ENCODE assay signal across 13 cellular contexts in genomic region chr17:1367351-1367745, GRCh38. TPM values are rescaled to one million over a fixed set of nuclear protein-coding genes. Genes with fewer than 3 reads are reported as not detected.
DNase-seq lines count a peak whose midpoint lies in the region; ATAC-seq lines count a peak whose summit lies in the region.
"Had no signal": no experiment of that assay in that cellular context is flagged by ENCODE, and none has a peak within 500 bp of the region (broad histone marks: within the 10 kb centered on the region; RNA-seq: fewer than 3 reads in every experiment).

No MANE protein-coding gene starts in this region.

- H3K4me3 Mint-ChIP-seq in T-helper 17 cell: no peak overlapping the region
- no peak overlapping the region for H3K4me3 Mint-ChIP-seq in stimulated activated effector memory CD8-positive, alpha-beta T cell treated with anti-CD3 and anti-CD28 coated beads, Interleukin-12 subunit alpha, Interleukin-12 subunit beta, amount 100 ng/mL, for 72 hours
- H3K4me3 Mint-ChIP-seq: neural crest cell; T-helper 2 cell treated with Interferon-gamma antibody and Interleukin-4, amounts not matched to agents 5 μg/mL and 100 μg/mL, for 36 hours had no signal

- ATAC-seq in T-helper 17 cell: no peak
- no peak for ATAC-seq in stimulated activated effector memory CD8-positive, alpha-beta T cell treated with anti-CD3 and anti-CD28 coated beads, Interleukin-12 subunit alpha, Interleukin-12 subunit beta, amount 100 ng/mL, for 72 hours

- H3K4me1 Mint-ChIP-seq in T-helper 17 cell: peaks cover 44% of the 10 kb centered on the region
- peaks cover 44% of the 10 kb centered on the region for H3K4me1 Mint-ChIP-seq in stimulated activated effector memory CD8-positive, alpha-beta T cell treated with anti-CD3 and anti-CD28 coated beads, Interleukin-12 subunit alpha, Interleukin-12 subunit beta, amount 100 ng/mL, for 72 hours

- H3K9me3 ChIP-seq in T-helper 17 cell (ENCODE audit: control insufficient read depth, low read length, poor library complexity, severe bottlenecking): no peaks in the 10 kb centered on the region

- DNase-seq in NCI-H2227 (lab: John Stamatoyannopoulos, UW; ENCODE audit: unreplicated experiment) (peak; percentile 31), NCI-H2227 treated with DMSO at 0.1 percent for 48 hours (lab: John Stamatoyannopoulos, UW) (no peak), T-helper 17 cell (no peak), fibroblast of peridontal ligament (ENCODE audit: extremely low read depth) (peak; percentile 67), medulla oblongata (ENCODE audit: extremely low spot score) (no peak), COLO829 (ENCODE audit: low spot score) (no peak)
- DNase-seq in stimulated activated effector memory CD8-positive, alpha-beta T cell treated with anti-CD3 and anti-CD28 coated beads, Interleukin-12 subunit alpha, Interleukin-12 subunit beta, amount 100 ng/mL, for 72 hours (ENCODE audit: low spot score in 2 of 2): no peak
- DNase-seq in effector CD8-positive, alpha-beta T cell (lab: John Stamatoyannopoulos, UW): no peak
- DNase-seq: 8988T, KG1, NCI-H526 had no signal

- no peaks in the 10 kb centered on the region for H3K9me3 Mint-ChIP-seq in stimulated activated effector memory CD8-positive, alpha-beta T cell treated with anti-CD3 and anti-CD28 coated beads, Interleukin-12 subunit alpha, Interleukin-12 subunit beta, amount 100 ng/mL, for 72 hours
- H3K9me3 Mint-ChIP-seq: neural crest cell; T-helper 2 cell treated with Interferon-gamma antibody and Interleukin-4, amounts not matched to agents 5 μg/mL and 100 μg/mL, for 36 hours had no signal

- peaks cover 9% of the 10 kb centered on the region for H3K36me3 Mint-ChIP-seq in T-helper 17 cell (ENCODE audit: low read depth)
- H3K36me3 Mint-ChIP-seq in stimulated activated effector memory CD8-positive, alpha-beta T cell treated with anti-CD3 and anti-CD28 coated beads, Interleukin-12 subunit alpha, Interleukin-12 subunit beta, amount 100 ng/mL, for 72 hours: peaks cover 91% of the 10 kb centered on the region

- H3K27ac Mint-ChIP-seq in T-helper 17 cell: peak overlapping the region; percentile 88
- peak overlapping the region; percentile 56 for H3K27ac Mint-ChIP-seq in stimulated activated effector memory CD8-positive, alpha-beta T cell treated with anti-CD3 and anti-CD28 coated beads, Interleukin-12 subunit alpha, Interleukin-12 subunit beta, amount 100 ng/mL, for 72 hours
- H3K27ac Mint-ChIP-seq: T-helper 2 cell treated with Interferon-gamma antibody and Interleukin-4, amounts not matched to agents 5 μg/mL and 100 μg/mL, for 36 hours had no signal

- H3K27me3 Mint-ChIP-seq in T-helper 17 cell: no peaks in the 10 kb centered on the region

RNA-seq across cellular contexts. Expression of gene YWHAE, which starts 32.7 kb away (rescaled TPM):
- 100 to 1,000 TPM; 142 to 146 TPM for total RNA-seq in T-helper 17 cell

Comparison
In these comparisons a context has a peak if more than half of its experiments do, and no peak if none do; other contexts are left out.
1. DNase-seq: peak in NCI-H2227 (single experiment) and fibroblast of peridontal ligament (single experiment); none in NCI-H2227 treated with DMSO at 0.1 percent for 48 hours (single experiment), T-helper 17 cell (0 of 3), stimulated activated effector memory CD8-positive, alpha-beta T cell treated with anti-CD3 and anti-CD28 coated beads, Interleukin-12 subunit alpha, Interleukin-12 subunit beta, amount 100 ng/mL, for 72 hours (0 of 2), medulla oblongata (single experiment), COLO829 (single experiment) and effector CD8-positive, alpha-beta T cell (single experiment).